ENCODE assay signal across 8 cellular contexts in genomic region chr4:104490096-104490769, GRCh38. TPM values are rescaled to one million over a fixed set of nuclear protein-coding genes. Genes with fewer than 3 reads are reported as not detected.
DNase-seq lines count a peak whose midpoint lies in the region; ATAC-seq and TF ChIP-seq lines count a peak whose summit lies in the region.

No MANE protein-coding gene starts in this region.

- peaks cover 35 to 42% of the 10 kb centered on the region in 2 donors for H3K4me1 Mint-ChIP-seq in natural killer cell

- peak overlapping the region in 1 of 2 donors; percentile 78 for H3K27ac Mint-ChIP-seq in natural killer cell

- H3K9ac ChIP-seq in duodenal mucosa (ENCODE audit: low read depth in 1 of 2, low read length in 2 of 2): peak overlapping the region; percentile 47 to 67

- H3K36me3 ChIP-seq in duodenal mucosa (ENCODE audit: control insufficient read depth in 1 of 2, insufficient read depth in 2 of 2, low read length in 2 of 2): no peaks in the 10 kb centered on the region

- no peaks in the 10 kb centered on the region for H3K36me3 Mint-ChIP-seq in natural killer cell

- DNase-seq in activated naive CD4-positive, alpha-beta T cell treated with Interleukin-2 at 50 U/mL for 16 hours: peak; percentile 11
- DNase-seq in activated naive CD4-positive, alpha-beta T cell (lab: John Stamatoyannopoulos, UW): no peak
- DNase-seq in NCI-H69 (lab: John Stamatoyannopoulos, UW) (peak; percentile 80), natural killer cell (no peak), NCI-H510A treated with DMSO at 0.1 percent for 48 hours (lab: John Stamatoyannopoulos, UW) (no peak), T-helper 9 cell (no peak)

- TF ChIP-seq CTCF in natural killer cell (IDR thresholded peaks at IDR 0.05): no peak

- H3K4me3 ChIP-seq in duodenal mucosa (ENCODE audit: low read depth in 1 of 2, low read length in 2 of 2): peak overlapping the region; percentile 90 to 93

- peaks cover 27 to 34% of the 10 kb centered on the region in 2 donors for H3K27me3 Mint-ChIP-seq in natural killer cell (ENCODE audit: low read depth in 2 of 2)

- peak; percentile 34 for ATAC-seq in HG02623 (IDR thresholded peaks at IDR 0.05; ENCODE audit: unreplicated experiment)
- ATAC-seq in natural killer cell: no peak

- H3K4me3 Mint-ChIP-seq in natural killer cell: peak overlapping the region; percentile 90

- H3K27ac ChIP-seq in duodenal mucosa (ENCODE audit: low read depth, low read length): peak overlapping the region; percentile 30

- no peaks in the 10 kb centered on the region for H3K9me3 Mint-ChIP-seq in natural killer cell

- H3K4me1 ChIP-seq in duodenal mucosa (ENCODE audit: control insufficient read depth in 1 of 2, insufficient read depth in 2 of 2, low read length in 2 of 2): peaks cover 20 to 25% of the 10 kb centered on the region in 2 donors

- H3K27me3 ChIP-seq in duodenal mucosa (ENCODE audit: control insufficient read depth in 1 of 2, insufficient read depth in 2 of 2, low read length in 2 of 2): no peaks in the 10 kb centered on the region

- no peaks in the 10 kb centered on the region for H3K9me3 ChIP-seq in duodenal mucosa (ENCODE audit: control insufficient read depth in 1 of 2, low read length in 2 of 2)

- intact Hi-C loops in natural killer cell (cut with micrococcal nuclease): loop anchor here (5.0 kb wide), 1 partner anchor 982 kb away; the partner anchor contains the start of gene PPA2

RNA-seq across cellular contexts. Expression of gene CXXC4, which starts 4.5 kb away (rescaled TPM):
- 1 to 10 TPM in 1 of 3 donors, under 1 TPM in 2; 0.77 to 2.1 (median 0.82) TPM for total RNA-seq in natural killer cell

Comparison
In these comparisons a context has a peak if more than half of its experiments do, and no peak if none do; other contexts are left out.
1. DNase-seq: peak in activated naive CD4-positive, alpha-beta T cell treated with Interleukin-2 at 50 U/mL for 16 hours (single experiment) and NCI-H69 (single experiment); none in activated naive CD4-positive, alpha-beta T cell (0 of 4), natural killer cell (single experiment), NCI-H510A treated with DMSO at 0.1 percent for 48 hours (single experiment) and T-helper 9 cell (single experiment).